In genomic region chr14:100868621-100869370, GRCh38 we compare ENCODE assay signal across 1 cellular context.
TF ChIP-seq lines count a peak whose summit lies in the region.

No MANE protein-coding gene starts in this region.

TF ChIP-seq in IMR-90, 13 proteins besides CTCF, POLR2A, EP300 and RAD21:
- TF ChIP-seq CEBPB (IDR thresholded peaks at IDR 0.05; ENCODE audit: low read depth, low read length), result no peak
- no peak for TF ChIP-seq RFX5 (IDR thresholded peaks at IDR 0.05; ENCODE audit: low read depth, low read length)
- no peak for TF ChIP-seq MAZ (IDR thresholded peaks at IDR 0.05; ENCODE audit: borderline replicate concordance, low read depth, low read length)
- TF ChIP-seq MXI1 (IDR thresholded peaks at IDR 0.05; ENCODE audit: borderline replicate concordance, low read depth, low read length), result no peak
TF ChIP-seq in IMR-90: peak in this region for 0.
